ENCODE assay signal across 8 cellular contexts in the genomic region with DNA sequence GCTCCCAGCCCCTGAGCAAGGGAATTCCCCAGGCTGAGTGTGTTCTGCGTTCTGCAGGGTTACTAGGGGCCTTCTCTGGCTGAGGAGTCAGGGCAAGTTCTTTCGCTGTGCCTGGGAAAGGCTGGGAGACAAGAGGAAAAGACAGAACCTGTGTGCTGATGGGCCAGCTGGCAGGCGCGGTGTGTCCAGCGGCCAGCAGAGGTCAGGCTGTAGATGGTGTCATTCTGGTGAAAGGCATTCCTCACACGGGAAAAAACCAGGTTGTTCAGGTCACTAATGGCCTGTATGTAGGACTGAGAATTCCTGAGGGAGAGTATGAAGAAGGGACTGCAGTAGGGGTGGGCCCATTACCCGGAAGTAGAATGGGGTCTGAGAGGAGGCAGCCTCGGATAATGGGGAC. TPM values are rescaled to one million over a fixed set of nuclear protein-coding genes. Genes with fewer than 3 reads are reported as not detected.
DNase-seq lines count a peak whose midpoint lies in the region; TF ChIP-seq lines count a peak whose summit lies in the region.
"Not testable (repeated sequence)": the region's sequence is repeated elsewhere in the genome, so short reads cannot be mapped to it uniquely, and the experiment has no call there.

No MANE protein-coding gene starts in this region.

- not testable (repeated sequence) for H3K27ac Mint-ChIP-seq in neural crest cell (ENCODE audit: unreplicated experiment); type B pancreatic cell

- not testable (repeated sequence) for H3K9ac ChIP-seq in NT2/D1 (ENCODE audit: insufficient read length, low read depth)

- H3K27me3 Mint-ChIP-seq in neural crest cell (ENCODE audit: low read depth) (peaks cover 30% of the 10 kb centered on the region), type B pancreatic cell (peaks cover 15% of the 10 kb centered on the region)

- H3K9me3 ChIP-seq in NT2/D1 (ENCODE audit: insufficient read depth, low read length): not testable (repeated sequence)

- peak; percentile 72 for DNase-seq in DMS53 (lab: John Stamatoyannopoulos, UW)
- not testable (repeated sequence) for DNase-seq in HFF-Myc (ENCODE audit: extremely low read depth, low read depth); astrocyte of the cerebellum (ENCODE audit: low read depth); neural crest cell (ENCODE audit: low read depth, low spot score); type B pancreatic cell (ENCODE audit: extremely low spot score, unreplicated experiment)
- peak; percentile 40 for DNase-seq in NT2/D1 (ENCODE audit: low read depth, low spot score)
- DNase-seq in epidermal melanocyte (ENCODE audit: insufficient read length, low spot score): peak; percentile 14
- peak; percentile 48 for DNase-seq in iPS-NIHi11 (ENCODE audit: low spot score)

- TF ChIP-seq CTCF in HFF-Myc (IDR thresholded peaks at IDR 0.05; ENCODE audit: low read depth, low read length, missing control alignments) (peak; percentile 19), astrocyte of the cerebellum (IDR thresholded peaks at IDR 0.05; ENCODE audit: low read depth, low read length, missing control alignments) (peak; percentile 48), neural crest cell (conservative IDR thresholded peaks at IDR 0.05) (peak; percentile 51), type B pancreatic cell (conservative IDR thresholded peaks at IDR 0.05) (peak; percentile 59)

- not testable (repeated sequence) for H3K27me3 ChIP-seq in NT2/D1 (ENCODE audit: insufficient read depth, insufficient read length)

- not testable (repeated sequence) for H3K4me3 Mint-ChIP-seq in neural crest cell, type B pancreatic cell

- H3K9me3 Mint-ChIP-seq in neural crest cell, type B pancreatic cell: not testable (repeated sequence)

- in situ Hi-C loops in astrocyte of the cerebellum (cut with HindIII; ENCODE audit: low sequenced_read_pairs): not testable (repeated sequence)

- H3K36me3 Mint-ChIP-seq in neural crest cell (ENCODE audit: low read depth); type B pancreatic cell: not testable (repeated sequence)

- not testable (repeated sequence) for H3K4me1 Mint-ChIP-seq in neural crest cell; type B pancreatic cell (ENCODE audit: unreplicated experiment)

- not testable (repeated sequence) for H3K4me1 ChIP-seq in NT2/D1 (ENCODE audit: insufficient read depth, insufficient read length)

- H3K4me3 ChIP-seq in HFF-Myc (replicated peaks; ENCODE audit: low read depth, low read length); NT2/D1 (ENCODE audit: insufficient read length, low read depth); astrocyte of the cerebellum (ENCODE audit: low read depth, low read length): not testable (repeated sequence)

- H3K36me3 ChIP-seq in NT2/D1 (ENCODE audit: insufficient read depth, insufficient read length, low read length): not testable (repeated sequence)

RNA-seq across cellular contexts. Expression of gene CYP4A11, which starts 6.4 kb away (rescaled TPM):
- not detected in 2 replicates for total RNA-seq in neural crest cell
- not detected in 2 replicates for total RNA-seq in type B pancreatic cell (ENCODE audit: low replicate concordance)
